Comparison of ENCODE assay signal across 8 cellular contexts in genomic region chr3:129650256-129650872, GRCh38. TPM values are rescaled to one million over a fixed set of nuclear protein-coding genes. Genes with fewer than 3 reads are reported as not detected.
DNase-seq lines count a peak whose midpoint lies in the region; ATAC-seq and TF ChIP-seq lines count a peak whose summit lies in the region.

No MANE protein-coding gene starts in this region.

- H3K4me3 Mint-ChIP-seq in activated naive CD8-positive, alpha-beta T cell treated with anti-CD3 and anti-CD28 coated beads, Interleukin-2, amount 10 ng/mL, durations not matched to agents 7 days and 5 days = no peak overlapping the region

- 36 to 37% methylated on average over 7 of the region's 7 CpGs for WGBS in heart right ventricle, 2 donors

- H3K36me3 ChIP-seq in SJSA1 (no peaks in the 10 kb centered on the region), heart right ventricle (peaks cover 0 to 35% (median 4%) of the 10 kb centered on the region in 9 donors)

- H3K27me3 Mint-ChIP-seq in activated naive CD8-positive, alpha-beta T cell treated with anti-CD3 and anti-CD28 coated beads, Interleukin-2, amount 10 ng/mL, durations not matched to agents 7 days and 5 days = no peaks in the 10 kb centered on the region

- H3K27ac Mint-ChIP-seq in activated naive CD8-positive, alpha-beta T cell treated with anti-CD3 and anti-CD28 coated beads, Interleukin-2, amount 10 ng/mL, durations not matched to agents 7 days and 5 days = no peak overlapping the region

- H3K27ac ChIP-seq in SJSA1 (peak overlapping the region; percentile 60; the same call in 1 of the 2 replicates), heart right ventricle (no peak overlapping the region)

- POLR2A ChIA-PET in activated naive CD8-positive, alpha-beta T cell treated with anti-CD3 and anti-CD28 coated beads, Interleukin-2, amount 10 ng/mL, durations not matched to agents 7 days and 5 days (lab: Charles Lee) = no interaction called here

- H3K36me3 Mint-ChIP-seq in activated naive CD8-positive, alpha-beta T cell treated with anti-CD3 and anti-CD28 coated beads, Interleukin-2, amount 10 ng/mL, durations not matched to agents 7 days and 5 days = no peaks in the 10 kb centered on the region

- intact Hi-C loops in heart right ventricle (cut with DNase I) = loop anchor here in 8 of 10 donors (2.0 to 10.0 kb wide), 7 partner anchors 74 to 284 kb away; no protein-coding TSS in a partner anchor

- TF ChIP-seq CTCF in heart right ventricle (IDR thresholded peaks at IDR 0.05) = peak; percentile 51 to 84 (median 73)

- H3K27me3 ChIP-seq in SJSA1 (replicated peaks) (no peaks in the 10 kb centered on the region), heart right ventricle (no peaks in the 10 kb centered on the region)

- H3K4me1 ChIP-seq in SJSA1 (replicated peaks) = peaks cover 31% of the 10 kb centered on the region
- peaks cover 0 to 30% (median 21%) of the 10 kb centered on the region in 9 donors for H3K4me1 ChIP-seq in heart right ventricle

- no peak overlapping the region for H3K4me3 ChIP-seq in SJSA1
- no peak overlapping the region for H3K4me3 ChIP-seq in heart right ventricle

- DNase-seq in COR-L47 (lab: John Stamatoyannopoulos, UW) (peak; percentile 40), HPDE6-E6E7 (ENCODE audit: extremely low spot score) (peak; percentile 42), SJSA1 (ENCODE audit: low read depth in 1 of 2, low spot score in 2 of 2) (peak; percentile 59 to 62), heart right ventricle (peak in 1 of 2 donors; percentile 73), renal cortical epithelial cell (ENCODE audit: low read depth) (peak; percentile 73)
- DNase-seq in activated naive CD8-positive, alpha-beta T cell treated with anti-CD3 and anti-CD28 coated beads, Interleukin-2, amount 10 ng/mL, durations not matched to agents 7 days and 5 days = no peak

- peak; percentile 67 for ATAC-seq in activated naive CD8-positive, alpha-beta T cell treated with anti-CD3 and anti-CD28 coated beads, Interleukin-2, amount 10 ng/mL, durations not matched to agents 7 days and 5 days (ENCODE audit: low read depth)
- ATAC-seq in heart right ventricle (peak in 7 of 8 donors; percentile 64 to 92 (median 73)), GM21529 (IDR thresholded peaks at IDR 0.05; ENCODE audit: unreplicated experiment) (no peak), HG03159 (IDR thresholded peaks at IDR 0.05; ENCODE audit: unreplicated experiment) (no peak)

- H3K9me3 Mint-ChIP-seq in activated naive CD8-positive, alpha-beta T cell treated with anti-CD3 and anti-CD28 coated beads, Interleukin-2, amount 10 ng/mL, durations not matched to agents 7 days and 5 days = no peaks in the 10 kb centered on the region

- H3K9me3 ChIP-seq in SJSA1 (replicated peaks) (no peaks in the 10 kb centered on the region), heart right ventricle (no peaks in the 10 kb centered on the region)

- no peaks in the 10 kb centered on the region for H3K4me1 Mint-ChIP-seq in activated naive CD8-positive, alpha-beta T cell treated with anti-CD3 and anti-CD28 coated beads, Interleukin-2, amount 10 ng/mL, durations not matched to agents 7 days and 5 days

RNA-seq across cellular contexts. Expression of gene PLXND1, which starts 43.9 kb away (rescaled TPM):
- 80.1 and 91.6 TPM in 2 replicates for total RNA-seq in SJSA1 (2014; rRNA removed; shearing (Covaris generic))
- 10 to 100 TPM; 30.0 to 38.3 TPM for total RNA-seq in activated naive CD8-positive, alpha-beta T cell treated with anti-CD3 and anti-CD28 coated beads, Interleukin-2, amount 10 ng/mL, durations not matched to agents 7 days and 5 days
- total RNA-seq in heart right ventricle (100 to 1,000 TPM in 1 of 10 donors, 10 to 100 TPM in 9; 40.9 to 106 (median 62.8) TPM), renal cortical epithelial cell (3.1 and 29.6 TPM in 2 replicates)
- 100 to 1,000 TPM in 1 of 2 donors, 10 to 100 TPM in 1; 71.2 to 169 TPM for polyA plus RNA-seq in heart right ventricle

Comparison
In these comparisons a context has a peak if more than half of its experiments do, and no peak if none do; other contexts are left out.
1. ATAC-seq: peak in activated naive CD8-positive, alpha-beta T cell treated with anti-CD3 and anti-CD28 coated beads, Interleukin-2, amount 10 ng/mL, durations not matched to agents 7 days and 5 days (single experiment) and heart right ventricle (7 of 8); none in GM21529 (single experiment) and HG03159 (single experiment).